In genomic region chr15:43776101-43776717, GRCh38 we compare ENCODE assay signal across 2 cellular contexts.
A peak's percentile ranks its signal among the peaks of the same experiment; 100 is the strongest.
TF ChIP-seq lines count a peak whose summit lies in the region.

No MANE protein-coding gene starts in this region.

TF ChIP-seq in HEK293, 187 proteins besides CTCF, POLR2A, EP300 and RAD21 (continued from another document and continues in another):
- TF ChIP-seq SP7 (tag by site-specific recombination; IDR thresholded peaks at IDR 0.05), result no peak
- TF ChIP-seq PATZ1 (tag by site-specific recombination; IDR thresholded peaks at IDR 0.05), result peak; percentile 18
- no peak for TF ChIP-seq ZNF449 (tag by site-specific recombination; IDR thresholded peaks at IDR 0.05)
- TF ChIP-seq ZNF121 (tag by site-specific recombination; IDR thresholded peaks at IDR 0.05), result no peak
- TF ChIP-seq ZNF248 (tag by site-specific recombination; IDR thresholded peaks at IDR 0.05), result no peak
- TF ChIP-seq ZFP41 (tag by site-specific recombination; IDR thresholded peaks at IDR 0.05; ENCODE audit: borderline replicate concordance), result no peak
- no peak for TF ChIP-seq BCL11A (tag by site-specific recombination; IDR thresholded peaks at IDR 0.05; ENCODE audit: low read depth)
- no peak for TF ChIP-seq ZNF174 (tag by site-specific recombination; IDR thresholded peaks at IDR 0.05)
- peak; percentile 14 for TF ChIP-seq ZBTB11 (tag by site-specific recombination; conservative IDR thresholded peaks at IDR 0.05; ENCODE audit: low read depth)
- no peak for TF ChIP-seq ZNF660 (tag by site-specific recombination; IDR thresholded peaks at IDR 0.05)
- peak; percentile 80 for TF ChIP-seq ZNF423 (tag by site-specific recombination; IDR thresholded peaks at IDR 0.05)
- peak; percentile 26; the same call in 1 of the 2 replicates for TF ChIP-seq HIC1 (tag by site-specific recombination; IDR thresholded peaks at IDR 0.05)

TF ChIP-seq in liver, 16 proteins besides CTCF, POLR2A, EP300 and RAD21 (continued from another document):
- TF ChIP-seq FOXA2 (IDR thresholded peaks at IDR 0.05), result no peak
- TF ChIP-seq YY1 (IDR thresholded peaks at IDR 0.05), result no peak
- TF ChIP-seq ATF3 (IDR thresholded peaks at IDR 0.05), result no peak
- TF ChIP-seq JUND (IDR thresholded peaks at IDR 0.05), result no peak
- no peak for TF ChIP-seq TAF1 (conservative IDR thresholded peaks at IDR 0.05)
- TF ChIP-seq FOXA1 (IDR thresholded peaks at IDR 0.05), result no peak
- no peak for TF ChIP-seq MAX (IDR thresholded peaks at IDR 0.05)
- TF ChIP-seq EGR1 (IDR thresholded peaks at IDR 0.05; ENCODE audit: low read depth in 2 of 2), result no peak
- no peak for TF ChIP-seq NR2F2 (IDR thresholded peaks at IDR 0.05)
TF ChIP-seq in liver: peak in this region for 0.
